ENCODE assay signal across 8 cellular contexts in genomic region chr14:56195727-56196126, GRCh38.
A peak's percentile ranks its signal among the peaks of the same experiment; 100 is the strongest.
DNase-seq lines count a peak whose midpoint lies in the region; ATAC-seq lines count a peak whose summit lies in the region.

No MANE protein-coding gene starts in this region.

- H2AK5ac ChIP-seq in mesendoderm (ENCODE audit: low read length), result no peak overlapping the region

- peak; percentile 85 for DNase-seq in NCI-H748 treated with DMSO at 0.1 percent for 48 hours (lab: John Stamatoyannopoulos, UW)
- DNase-seq in dermis microvascular lymphatic vessel endothelial cell (ENCODE audit: low read depth in 2 of 2), result peak; percentile 61 to 67
- no peak for DNase-seq in stimulated activated effector memory CD8-positive, alpha-beta T cell treated with anti-CD3 and anti-CD28 coated beads, Interleukin-12 subunit alpha, Interleukin-12 subunit beta, amount 100 ng/mL, for 72 hours (ENCODE audit: low spot score in 2 of 2)
- no peak for DNase-seq in T-helper 9 cell
- no peak for DNase-seq in mesendoderm

- H3K9me3 ChIP-seq in BLaER1 treated with 17β-estradiol and CSF1 and Interleukin-3, amounts not matched to agents 10 nM and 100 nM (replicated peaks in 1 of 11), result peaks cover 0 to 16% (median 10%) of the 10 kb centered on the region in 11 experiments; a peak in 14 of 22 replicates

- peaks cover 4% of the 10 kb centered on the region for H3K79me1 ChIP-seq in mesendoderm (ENCODE audit: low read length)

- peaks cover 14% of the 10 kb centered on the region for H3K4me1 Mint-ChIP-seq in stimulated activated effector memory CD8-positive, alpha-beta T cell treated with anti-CD3 and anti-CD28 coated beads, Interleukin-12 subunit alpha, Interleukin-12 subunit beta, amount 100 ng/mL, for 72 hours

- ATAC-seq in GM18861 (IDR thresholded peaks at IDR 0.05; ENCODE audit: unreplicated experiment) (peak; percentile 88), HG03039 (IDR thresholded peaks at IDR 0.05; ENCODE audit: unreplicated experiment) (peak; percentile 53)
- ATAC-seq in stimulated activated effector memory CD8-positive, alpha-beta T cell treated with anti-CD3 and anti-CD28 coated beads, Interleukin-12 subunit alpha, Interleukin-12 subunit beta, amount 100 ng/mL, for 72 hours, result peak; percentile 81

- no peaks in the 10 kb centered on the region for H3K27me3 ChIP-seq in BLaER1 treated with 17β-estradiol and CSF1 and Interleukin-3, amounts not matched to agents 10 nM and 100 nM
- no peaks in the 10 kb centered on the region for H3K27me3 ChIP-seq in mesendoderm (ENCODE audit: insufficient read depth, low read length, poor library complexity)

- H2BK15ac ChIP-seq in mesendoderm (replicated peaks; ENCODE audit: low read depth), result no peak overlapping the region

- no peaks in the 10 kb centered on the region for H3K9me3 Mint-ChIP-seq in stimulated activated effector memory CD8-positive, alpha-beta T cell treated with anti-CD3 and anti-CD28 coated beads, Interleukin-12 subunit alpha, Interleukin-12 subunit beta, amount 100 ng/mL, for 72 hours

- H3K56ac ChIP-seq in mesendoderm (ENCODE audit: low read length), result no peak overlapping the region

- no peak overlapping the region for H4K8ac ChIP-seq in mesendoderm (ENCODE audit: low read depth, low read length)

- H3K18ac ChIP-seq in mesendoderm (ENCODE audit: low read length), result no peak overlapping the region

- H3K36me3 ChIP-seq in BLaER1 treated with 17β-estradiol and CSF1 and Interleukin-3, amounts not matched to agents 10 nM and 100 nM, result peaks cover 0 to 23% (median 12%) of the 10 kb centered on the region in 11 experiments; a peak in 14 of 22 replicates
- no peaks in the 10 kb centered on the region for H3K36me3 ChIP-seq in mesendoderm (ENCODE audit: control insufficient read depth, insufficient read depth, low read length)

- H3K9ac ChIP-seq in BLaER1 treated with 17β-estradiol and CSF1 and Interleukin-3, amounts not matched to agents 10 nM and 100 nM, result peak overlapping the region; percentile 42 to 73 (median 69); a peak in 21 of 22 replicates
- H3K9ac ChIP-seq in mesendoderm (ENCODE audit: low read length), result no peak overlapping the region

- H3K4me3 ChIP-seq in BLaER1 treated with 17β-estradiol and CSF1 and Interleukin-3, amounts not matched to agents 10 nM and 100 nM, result peak overlapping the region in 9 of 10 experiments; percentile 9 to 48 (median 32); a peak in 13 of 20 replicates
- H3K4me3 ChIP-seq in mesendoderm (ENCODE audit: low read length), result no peak overlapping the region

- no peak overlapping the region for H4K5ac ChIP-seq in mesendoderm (ENCODE audit: low read length)

- no peak overlapping the region for H3K4ac ChIP-seq in mesendoderm (ENCODE audit: low read depth, low read length)

- H3K36me3 Mint-ChIP-seq in stimulated activated effector memory CD8-positive, alpha-beta T cell treated with anti-CD3 and anti-CD28 coated beads, Interleukin-12 subunit alpha, Interleukin-12 subunit beta, amount 100 ng/mL, for 72 hours, result no peaks in the 10 kb centered on the region

- peak overlapping the region; percentile 45 to 84 (median 76); a peak in 21 of 22 replicates for H3K27ac ChIP-seq in BLaER1 treated with 17β-estradiol and CSF1 and Interleukin-3, amounts not matched to agents 10 nM and 100 nM
- no peak overlapping the region for H3K27ac ChIP-seq in mesendoderm (ENCODE audit: low read depth, low read length)

- peak overlapping the region; percentile 78 to 90 (median 87) for H3K4me2 ChIP-seq in BLaER1 treated with 17β-estradiol and CSF1 and Interleukin-3, amounts not matched to agents 10 nM and 100 nM
- no peak overlapping the region for H3K4me2 ChIP-seq in mesendoderm (ENCODE audit: low read length)

- no peak overlapping the region for H2BK5ac ChIP-seq in mesendoderm (ENCODE audit: low read length)

- no CpG with 5 or more reads among the region's 6 CpGs for WGBS in mesendoderm (ENCODE audit: extremely low coverage, insufficient coverage, low lambda C conversion rate)

- no peak overlapping the region for H3K4me3 Mint-ChIP-seq in stimulated activated effector memory CD8-positive, alpha-beta T cell treated with anti-CD3 and anti-CD28 coated beads, Interleukin-12 subunit alpha, Interleukin-12 subunit beta, amount 100 ng/mL, for 72 hours

- H2BK120ac ChIP-seq in mesendoderm (ENCODE audit: low read depth, low read length), result no peak overlapping the region

- peaks cover 64 to 85% (median 80%) of the 10 kb centered on the region in 10 experiments for H3K4me1 ChIP-seq in BLaER1 treated with 17β-estradiol and CSF1 and Interleukin-3, amounts not matched to agents 10 nM and 100 nM
- no peaks in the 10 kb centered on the region for H3K4me1 ChIP-seq in mesendoderm (ENCODE audit: control insufficient read depth, low read depth, low read length)

- H3K79me2 ChIP-seq in mesendoderm (ENCODE audit: control insufficient read depth, insufficient read depth, low read length), result no peaks in the 10 kb centered on the region

- H3K27ac Mint-ChIP-seq in stimulated activated effector memory CD8-positive, alpha-beta T cell treated with anti-CD3 and anti-CD28 coated beads, Interleukin-12 subunit alpha, Interleukin-12 subunit beta, amount 100 ng/mL, for 72 hours, result no peak overlapping the region

- H4K20me1 ChIP-seq in BLaER1 treated with 17β-estradiol and CSF1 and Interleukin-3, amounts not matched to agents 10 nM and 100 nM, result peaks cover 0 to 29% (median 0%) of the 10 kb centered on the region in 11 experiments; a peak in 4 of 22 replicates

- no peak overlapping the region for H3K23ac ChIP-seq in mesendoderm (ENCODE audit: low read length)

Comparison
In these comparisons a context has a peak if more than half of its experiments do, and no peak if none do; other contexts are left out.
1. DNase-seq: peak in NCI-H748 treated with DMSO at 0.1 percent for 48 hours (single experiment) and dermis microvascular lymphatic vessel endothelial cell (2 of 2); none in stimulated activated effector memory CD8-positive, alpha-beta T cell treated with anti-CD3 and anti-CD28 coated beads, Interleukin-12 subunit alpha, Interleukin-12 subunit beta, amount 100 ng/mL, for 72 hours (0 of 2), T-helper 9 cell (single experiment) and mesendoderm (single experiment).
2. Peak in every context shown above with its lines, with median percentiles within 50 percentile points of each other: ATAC-seq.